Comparison of ENCODE assay signal across 1 cellular context in the genomic region with DNA sequence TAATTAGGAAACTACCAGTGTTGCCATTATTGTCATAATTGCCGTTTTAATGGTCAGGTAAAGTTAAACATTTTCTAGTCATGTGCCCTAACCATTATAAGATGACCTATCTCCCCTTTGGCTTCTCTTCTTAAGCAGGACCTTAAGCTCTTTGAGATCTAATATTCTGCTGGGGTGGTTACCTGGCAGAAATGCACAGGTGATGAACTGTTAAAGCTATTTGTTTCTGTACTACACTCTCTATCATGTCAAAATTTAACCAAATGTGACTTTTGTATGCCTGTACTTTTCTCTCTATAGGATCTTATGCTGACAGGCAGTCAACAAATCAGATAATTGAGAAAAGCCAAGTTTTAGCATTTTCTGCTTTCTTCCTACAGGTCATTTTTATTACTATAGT.
TF ChIP-seq lines count a peak whose summit lies in the region.

No MANE protein-coding gene starts in this region.

TF ChIP-seq in A549, 52 proteins besides CTCF, POLR2A, EP300 and RAD21 (continued from another document):
- TF ChIP-seq, protein P1, sequence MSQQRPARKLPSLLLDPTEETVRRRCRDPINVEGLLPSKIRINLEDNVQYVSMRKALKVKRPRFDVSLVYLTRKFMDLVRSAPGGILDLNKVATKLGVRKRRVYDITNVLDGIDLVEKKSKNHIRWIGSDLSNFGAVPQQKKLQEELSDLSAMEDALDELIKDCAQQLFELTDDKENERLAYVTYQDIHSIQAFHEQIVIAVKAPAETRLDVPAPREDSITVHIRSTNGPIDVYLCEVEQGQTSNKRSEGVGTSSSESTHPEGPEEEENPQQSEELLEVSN (IDR thresholded peaks at IDR 0.05; ENCODE audit: borderline replicate concordance, low read depth): no peak
- TF ChIP-seq CHD4 (IDR thresholded peaks at IDR 0.05; ENCODE audit: borderline replicate concordance) (no peak), MAZ (IDR thresholded peaks at IDR 0.05; ENCODE audit: borderline replicate concordance, low read depth, low read length) (no peak), RARB (CRISPR knock-in tag; IDR thresholded peaks at IDR 0.05) (peak; percentile 63; the same call in 1 of the 2 replicates)
TF ChIP-seq in A549: peak in this region for 6.
